18 cellular contexts compared by ENCODE assay signal in genomic region chr5:142937265-142937877, GRCh38.
"Had no signal": no experiment of that assay in that cellular context is flagged by ENCODE, and none has a peak within 500 bp of the region (broad histone marks: within the 10 kb centered on the region; RNA-seq: fewer than 3 reads in every experiment).

No MANE protein-coding gene starts in this region.

- H3K9me3 Mint-ChIP-seq: activated CD4-positive, alpha-beta memory T cell treated with anti-CD3 and anti-CD28 coated beads, Interleukin-2, amount 10 ng/mL, durations not matched to agents 7 days and 5 days; activated naive CD4-positive, alpha-beta T cell treated with anti-CD3 and anti-CD28 coated beads, Interleukin-2, amount 10 ng/mL, durations not matched to agents 7 days and 5 days; activated T-cell treated with anti-CD3 and anti-CD28 coated beads, Interleukin-2, amount 50 U/mL, for 72 hours; dendritic cell treated with granulocyte-macrophage colony-stimulating factor and Interleukin-4, amounts not matched to agents 40 ng/mL and 50 ng/mL, for 4 days; memory B cell; nephron progenitor cell; stimulated activated memory B cell treated with anti-CD40 and anti-IgM and Interleukin-4, amounts not matched to agents 10 μg/mL and 1 μg/mL and 100 μg/mL, for 72 hours had no signal

- H3K27ac Mint-ChIP-seq: activated CD4-positive, alpha-beta memory T cell treated with anti-CD3 and anti-CD28 coated beads, Interleukin-2, amount 10 ng/mL, durations not matched to agents 7 days and 5 days; activated CD4-positive, alpha-beta T cell treated with anti-CD3 and anti-CD28 coated beads, Interleukin-2, amount 10 ng/mL, durations not matched to agents 24 days and 14 days; activated naive CD4-positive, alpha-beta T cell treated with anti-CD3 and anti-CD28 coated beads, Interleukin-2, amount 10 ng/mL, durations not matched to agents 7 days and 5 days; activated T-cell treated with anti-CD3 and anti-CD28 coated beads, Interleukin-2, amount 50 U/mL, for 72 hours; memory B cell; nephron progenitor cell; stimulated activated memory B cell treated with anti-CD40 and anti-IgM and Interleukin-4, amounts not matched to agents 10 μg/mL and 1 μg/mL and 100 μg/mL, for 72 hours had no signal

- H3K27me3 Mint-ChIP-seq: activated CD4-positive, alpha-beta memory T cell treated with anti-CD3 and anti-CD28 coated beads, Interleukin-2, amount 10 ng/mL, durations not matched to agents 7 days and 5 days; activated CD4-positive, alpha-beta T cell treated with anti-CD3 and anti-CD28 coated beads, Interleukin-2, amount 10 ng/mL, durations not matched to agents 24 days and 14 days; activated naive CD4-positive, alpha-beta T cell treated with anti-CD3 and anti-CD28 coated beads, Interleukin-2, amount 10 ng/mL, durations not matched to agents 7 days and 5 days; dendritic cell treated with granulocyte-macrophage colony-stimulating factor and Interleukin-4, amounts not matched to agents 40 ng/mL and 50 ng/mL, for 4 days; memory B cell; stimulated activated memory B cell treated with anti-CD40 and anti-IgM and Interleukin-4, amounts not matched to agents 10 μg/mL and 1 μg/mL and 100 μg/mL, for 72 hours had no signal

- DNase-seq: activated CD4-positive, alpha-beta memory T cell treated with anti-CD3 and anti-CD28 coated beads, Interleukin-2, amount 10 ng/mL, durations not matched to agents 7 days and 5 days; activated CD4-positive, alpha-beta T cell treated with anti-CD3 and anti-CD28 coated beads, Interleukin-2, amount 10 ng/mL, durations not matched to agents 24 days and 14 days; activated effector memory CD4-positive, alpha-beta T cell treated with anti-CD3 and anti-CD28 coated beads, Interleukin-2, amount 50 U/mL, for 16 hours; activated naive CD4-positive, alpha-beta T cell treated with anti-CD3 and anti-CD28 coated beads, Interleukin-2, amount 10 ng/mL, durations not matched to agents 7 days and 5 days; activated T-cell treated with anti-CD3 and anti-CD28 coated beads, Interleukin-2, amount 50 U/mL, for 72 hours; amygdala; effector CD4-positive, alpha-beta T cell; foreskin keratinocyte; nephron progenitor cell; right lobe of liver; small intestine; stimulated activated CD4-positive, alpha-beta T cell treated with anti-CD3 and anti-CD28 coated beads, Interleukin-2, amount 100 ng/mL, for 24 hours; stomach; transverse colon had no signal

- H3K4me3 Mint-ChIP-seq: activated CD4-positive, alpha-beta memory T cell treated with anti-CD3 and anti-CD28 coated beads, Interleukin-2, amount 10 ng/mL, durations not matched to agents 7 days and 5 days; activated CD4-positive, alpha-beta T cell treated with anti-CD3 and anti-CD28 coated beads, Interleukin-2, amount 10 ng/mL, durations not matched to agents 24 days and 14 days; activated naive CD4-positive, alpha-beta T cell treated with anti-CD3 and anti-CD28 coated beads, Interleukin-2, amount 10 ng/mL, durations not matched to agents 7 days and 5 days; activated T-cell treated with anti-CD3 and anti-CD28 coated beads, Interleukin-2, amount 50 U/mL, for 72 hours; dendritic cell treated with granulocyte-macrophage colony-stimulating factor and Interleukin-4, amounts not matched to agents 40 ng/mL and 50 ng/mL, for 4 days; memory B cell; nephron progenitor cell; stimulated activated memory B cell treated with anti-CD40 and anti-IgM and Interleukin-4, amounts not matched to agents 10 μg/mL and 1 μg/mL and 100 μg/mL, for 72 hours had no signal

- ATAC-seq: activated CD4-positive, CD25-positive, alpha-beta regulatory T cell treated with anti-CD3 and anti-CD28 coated beads, Interleukin-2, amount 50 U/mL, for 24 hours; activated T-cell treated with anti-CD3 and anti-CD28 coated beads, Interleukin-2, amount 50 U/mL, for 72 hours; foreskin keratinocyte; right lobe of liver; stimulated activated memory B cell treated with anti-CD40 and anti-IgM and Interleukin-4, amounts not matched to agents 10 μg/mL and 1 μg/mL and 100 μg/mL, for 72 hours had no signal
